8 cellular contexts compared by ENCODE assay signal in the genomic region with DNA sequence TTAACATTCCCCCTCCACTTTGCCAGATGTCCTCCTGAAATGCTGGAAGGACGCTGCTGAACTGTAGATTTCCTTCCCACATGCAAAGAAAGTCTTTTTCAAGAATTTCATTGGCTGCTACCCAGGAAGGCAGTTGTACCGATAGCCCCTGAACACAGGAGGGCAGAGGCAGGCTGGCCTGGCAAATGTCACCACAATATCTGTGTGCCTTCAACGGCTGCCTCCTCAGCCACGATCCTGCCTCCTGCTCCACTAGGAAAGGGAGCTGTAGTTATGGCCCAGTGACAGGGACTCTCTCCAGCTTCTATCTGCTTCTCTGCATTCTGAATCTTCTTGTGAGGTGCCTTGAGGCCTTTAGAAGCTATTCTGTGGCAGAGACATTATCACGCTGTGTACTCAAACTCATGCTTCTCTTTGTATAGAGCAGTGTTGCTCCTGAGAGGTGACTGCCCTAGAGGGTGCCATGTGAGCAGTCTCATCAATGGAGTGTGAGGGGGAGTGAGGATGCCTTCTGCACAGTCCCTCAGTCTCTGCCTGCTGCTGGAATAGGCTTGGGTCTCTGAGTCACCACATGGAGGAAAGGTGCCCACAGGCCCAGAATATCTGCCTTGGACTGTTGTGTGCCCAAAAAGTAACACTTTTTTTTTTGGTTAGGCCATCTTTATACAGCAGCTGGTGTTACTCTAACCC.
DNase-seq lines count a peak whose midpoint lies in the region; ATAC-seq and TF ChIP-seq lines count a peak whose summit lies in the region.

No MANE protein-coding gene starts in this region.

- ATAC-seq in GM19324 (IDR thresholded peaks at IDR 0.05; ENCODE audit: low FRiP score, unreplicated experiment) (peak; percentile 71), left cardiac atrium (peak; percentile 76 to 89), GM18873 (IDR thresholded peaks at IDR 0.05; ENCODE audit: low FRiP score, unreplicated experiment) (no peak)

- intact Hi-C loops in left cardiac atrium (cut with DNase I) = loop anchor here in 1 of 2 donors (5.0 kb wide), 1 partner anchor 499 kb away; no protein-coding TSS in a partner anchor

- H3K4me3 ChIP-seq in WI38 (ENCODE audit: low read depth, low read length) = no peak overlapping the region
- H3K4me3 ChIP-seq in retinal pigment epithelial cell (ENCODE audit: low read length) = no peak overlapping the region

- DNase-seq in COLO668 (lab: John Stamatoyannopoulos, UW; ENCODE audit: unreplicated experiment) (peak; percentile 71), MV-4-11 (lab: John Stamatoyannopoulos, UW) (peak; percentile 36), left cardiac atrium (peak; percentile 71), retinal pigment epithelial cell (ENCODE audit: low read depth) (peak; percentile 40), activated gamma-delta T cell treated with Interleukin-2 at 50 U/mL for 16 hours (no peak)

- TF ChIP-seq CTCF in WI38 (IDR thresholded peaks at IDR 0.05; ENCODE audit: low read depth, low read length) = peak; percentile 19; the same call in 1 of the 2 replicates
- TF ChIP-seq CTCF in retinal pigment epithelial cell (conservative IDR thresholded peaks at IDR 0.05; ENCODE audit: low read depth, low read length) = peak; percentile 76
